In the genomic region with DNA sequence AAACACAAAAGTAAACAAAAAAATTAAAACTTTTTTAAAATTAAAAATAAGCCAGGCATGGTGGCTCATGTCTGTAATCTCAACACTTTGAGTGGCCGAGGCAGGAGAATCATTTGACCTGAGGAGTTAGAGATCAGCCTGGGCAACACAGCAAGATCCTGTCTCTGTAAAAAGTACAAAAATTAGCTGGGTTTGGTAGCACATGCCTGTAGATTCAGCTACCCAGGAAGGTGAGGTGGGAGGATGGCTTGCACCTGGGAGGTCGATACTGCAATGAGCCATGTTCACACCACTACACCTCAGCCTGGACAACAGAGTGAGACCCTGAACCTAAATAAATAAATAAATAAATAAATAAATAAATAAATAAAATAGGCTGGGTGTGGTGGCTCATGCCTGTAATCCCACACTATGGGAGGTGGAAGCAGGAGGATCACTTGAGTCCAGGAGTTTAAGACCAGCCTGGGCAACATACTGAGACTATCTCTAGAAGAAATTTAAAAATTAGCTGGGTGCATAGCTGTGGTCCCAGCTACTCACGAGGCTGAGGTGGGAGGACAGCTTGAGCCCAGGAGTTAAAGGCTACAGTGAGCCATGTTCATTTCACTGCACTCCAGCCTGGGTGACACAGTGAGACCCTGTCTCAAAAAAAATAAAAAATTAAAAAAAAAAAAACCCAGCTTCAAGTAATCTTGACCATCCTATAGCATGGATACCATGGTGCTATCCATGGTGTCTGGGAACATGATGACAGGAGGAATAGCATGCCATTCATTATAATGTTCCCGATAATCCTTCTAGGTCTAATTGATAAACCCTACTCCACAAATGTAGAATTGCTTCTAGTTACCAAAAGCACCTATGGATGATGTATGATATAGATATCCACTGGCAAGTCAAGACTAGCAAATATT, we compare ENCODE assay signal across 1 cellular context.
A peak's percentile ranks its signal among the peaks of the same experiment; 100 is the strongest.
TF ChIP-seq lines count a peak whose summit lies in the region.

No MANE protein-coding gene starts in this region.

TF ChIP-seq in HEK293, 187 proteins besides CTCF, POLR2A, EP300 and RAD21 (continued from another document and continues in another):
- TF ChIP-seq ZBTB21 (tag by site-specific recombination; IDR thresholded peaks at IDR 0.05) (no peak), SP2 (tag by site-specific recombination; IDR thresholded peaks at IDR 0.05) (no peak), ZNF394 (tag by site-specific recombination; IDR thresholded peaks at IDR 0.05; ENCODE audit: borderline replicate concordance) (peak; percentile 93), ZNF701 (tag by site-specific recombination; IDR thresholded peaks at IDR 0.05) (no peak), ZFP41 (tag by site-specific recombination; IDR thresholded peaks at IDR 0.05; ENCODE audit: borderline replicate concordance) (no peak), FEZF1 (tag by site-specific recombination; IDR thresholded peaks at IDR 0.05) (no peak), ZNF664 (tag by site-specific recombination; IDR thresholded peaks at IDR 0.05) (0 out of 2 replicates have a peak, but pooled peaks have one; percentile 38), PRDM1 (tag by site-specific recombination; IDR thresholded peaks at IDR 0.05) (no peak), ZNF202 (tag by site-specific recombination; IDR thresholded peaks at IDR 0.05; ENCODE audit: borderline replicate concordance) (0 out of 2 replicates have a peak, but pooled peaks have one; percentile 28), ZFP3 (tag by site-specific recombination; IDR thresholded peaks at IDR 0.05; ENCODE audit: low read depth) (no peak), ZNF23 (tag by site-specific recombination; IDR thresholded peaks at IDR 0.05; ENCODE audit: borderline replicate concordance) (no peak), ZNF274 (IDR thresholded peaks at IDR 0.05; ENCODE audit: low read length) (no peak), ZNF274 (tag by site-specific recombination; IDR thresholded peaks at IDR 0.05; ENCODE audit: borderline replicate concordance) (no peak), ZNF302 (tag by site-specific recombination; IDR thresholded peaks at IDR 0.05; ENCODE audit: low read depth) (no peak), ZNF433 (tag by site-specific recombination; IDR thresholded peaks at IDR 0.05; ENCODE audit: low read depth) (peak; percentile 82), ZNF24 (tag by site-specific recombination; IDR thresholded peaks at IDR 0.05) (no peak), ZNF133 (tag by site-specific recombination; IDR thresholded peaks at IDR 0.05) (no peak), ZNF37A (tag by site-specific recombination; IDR thresholded peaks at IDR 0.05) (no peak), KLF7 (tag by site-specific recombination; IDR thresholded peaks at IDR 0.05; ENCODE audit: borderline replicate concordance) (no peak), MEIS1 (CRISPR knock-in tag; IDR thresholded peaks at IDR 0.05; ENCODE audit: borderline replicate concordance) (no peak), ZNF239 (tag by site-specific recombination; IDR thresholded peaks at IDR 0.05) (no peak), ZNF292 (tag by site-specific recombination; IDR thresholded peaks at IDR 0.05; ENCODE audit: borderline replicate concordance, low read depth) (peak; percentile 19; the same call in 1 of the 2 replicates), ZNF521 (tag by site-specific recombination; IDR thresholded peaks at IDR 0.05) (no peak), ZNF174 (tag by site-specific recombination; IDR thresholded peaks at IDR 0.05) (no peak), ZNF223 (tag by site-specific recombination; IDR thresholded peaks at IDR 0.05) (peak; percentile 57; the same call in 1 of the 2 replicates), ZNF623 (tag by site-specific recombination; IDR thresholded peaks at IDR 0.05) (peak; percentile 71), RBAK (tag by site-specific recombination; IDR thresholded peaks at IDR 0.05) (peak; percentile 55; the same call in 1 of the 2 replicates), ZNF341 (tag by site-specific recombination; IDR thresholded peaks at IDR 0.05; ENCODE audit: low read depth) (no peak), HOXC10 (CRISPR knock-in tag; IDR thresholded peaks at IDR 0.05) (no peak), ZNF843 (tag by site-specific recombination; IDR thresholded peaks at IDR 0.05) (no peak), EGR2 (tag by site-specific recombination; IDR thresholded peaks at IDR 0.05; ENCODE audit: low read depth) (no peak), ZNF548 (tag by site-specific recombination; IDR thresholded peaks at IDR 0.05) (no peak), ZNF335 (tag by site-specific recombination; conservative IDR thresholded peaks at IDR 0.05) (no peak), ZNF350 (tag by site-specific recombination; IDR thresholded peaks at IDR 0.05) (no peak), ZNF677 (tag by site-specific recombination; IDR thresholded peaks at IDR 0.05) (no peak), ZEB2 (tag by site-specific recombination; IDR thresholded peaks at IDR 0.05) (no peak), ZNF10 (tag by site-specific recombination; IDR thresholded peaks at IDR 0.05) (no peak), ZNF621 (tag by site-specific recombination; IDR thresholded peaks at IDR 0.05) (no peak), ZNF658 (tag by site-specific recombination; IDR thresholded peaks at IDR 0.05) (no peak), ZNF423 (tag by site-specific recombination; IDR thresholded peaks at IDR 0.05) (no peak), ZNF792 (tag by site-specific recombination; IDR thresholded peaks at IDR 0.05) (no peak), ZFHX2 (tag by site-specific recombination; conservative IDR thresholded peaks at IDR 0.05) (no peak)
- TF ChIP-seq, protein P1, sequence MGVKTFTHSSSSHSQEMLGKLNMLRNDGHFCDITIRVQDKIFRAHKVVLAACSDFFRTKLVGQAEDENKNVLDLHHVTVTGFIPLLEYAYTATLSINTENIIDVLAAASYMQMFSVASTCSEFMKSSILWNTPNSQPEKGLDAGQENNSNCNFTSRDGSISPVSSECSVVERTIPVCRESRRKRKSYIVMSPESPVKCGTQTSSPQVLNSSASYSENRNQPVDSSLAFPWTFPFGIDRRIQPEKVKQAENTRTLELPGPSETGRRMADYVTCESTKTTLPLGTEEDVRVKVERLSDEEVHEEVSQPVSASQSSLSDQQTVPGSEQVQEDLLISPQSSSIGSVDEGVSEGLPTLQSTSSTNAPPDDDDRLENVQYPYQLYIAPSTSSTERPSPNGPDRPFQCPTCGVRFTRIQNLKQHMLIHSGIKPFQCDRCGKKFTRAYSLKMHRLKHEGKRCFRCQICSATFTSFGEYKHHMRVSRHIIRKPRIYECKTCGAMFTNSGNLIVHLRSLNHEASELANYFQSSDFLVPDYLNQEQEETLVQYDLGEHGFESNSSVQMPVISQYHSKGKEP (tag by site-specific recombination; IDR thresholded peaks at IDR 0.05): no peak
- TF ChIP-seq, protein P2, sequence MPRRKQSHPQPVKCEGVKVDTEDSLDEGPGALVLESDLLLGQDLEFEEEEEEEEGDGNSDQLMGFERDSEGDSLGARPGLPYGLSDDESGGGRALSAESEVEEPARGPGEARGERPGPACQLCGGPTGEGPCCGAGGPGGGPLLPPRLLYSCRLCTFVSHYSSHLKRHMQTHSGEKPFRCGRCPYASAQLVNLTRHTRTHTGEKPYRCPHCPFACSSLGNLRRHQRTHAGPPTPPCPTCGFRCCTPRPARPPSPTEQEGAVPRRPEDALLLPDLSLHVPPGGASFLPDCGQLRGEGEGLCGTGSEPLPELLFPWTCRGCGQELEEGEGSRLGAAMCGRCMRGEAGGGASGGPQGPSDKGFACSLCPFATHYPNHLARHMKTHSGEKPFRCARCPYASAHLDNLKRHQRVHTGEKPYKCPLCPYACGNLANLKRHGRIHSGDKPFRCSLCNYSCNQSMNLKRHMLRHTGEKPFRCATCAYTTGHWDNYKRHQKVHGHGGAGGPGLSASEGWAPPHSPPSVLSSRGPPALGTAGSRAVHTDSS (tag by site-specific recombination; IDR thresholded peaks at IDR 0.05): no peak
- TF ChIP-seq, protein P3, sequence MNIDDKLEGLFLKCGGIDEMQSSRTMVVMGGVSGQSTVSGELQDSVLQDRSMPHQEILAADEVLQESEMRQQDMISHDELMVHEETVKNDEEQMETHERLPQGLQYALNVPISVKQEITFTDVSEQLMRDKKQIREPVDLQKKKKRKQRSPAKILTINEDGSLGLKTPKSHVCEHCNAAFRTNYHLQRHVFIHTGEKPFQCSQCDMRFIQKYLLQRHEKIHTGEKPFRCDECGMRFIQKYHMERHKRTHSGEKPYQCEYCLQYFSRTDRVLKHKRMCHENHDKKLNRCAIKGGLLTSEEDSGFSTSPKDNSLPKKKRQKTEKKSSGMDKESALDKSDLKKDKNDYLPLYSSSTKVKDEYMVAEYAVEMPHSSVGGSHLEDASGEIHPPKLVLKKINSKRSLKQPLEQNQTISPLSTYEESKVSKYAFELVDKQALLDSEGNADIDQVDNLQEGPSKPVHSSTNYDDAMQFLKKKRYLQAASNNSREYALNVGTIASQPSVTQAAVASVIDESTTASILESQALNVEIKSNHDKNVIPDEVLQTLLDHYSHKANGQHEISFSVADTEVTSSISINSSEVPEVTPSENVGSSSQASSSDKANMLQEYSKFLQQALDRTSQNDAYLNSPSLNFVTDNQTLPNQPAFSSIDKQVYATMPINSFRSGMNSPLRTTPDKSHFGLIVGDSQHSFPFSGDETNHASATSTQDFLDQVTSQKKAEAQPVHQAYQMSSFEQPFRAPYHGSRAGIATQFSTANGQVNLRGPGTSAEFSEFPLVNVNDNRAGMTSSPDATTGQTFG (tag by site-specific recombination; IDR thresholded peaks at IDR 0.05; ENCODE audit: borderline replicate concordance): no peak
- TF ChIP-seq, protein P4, sequence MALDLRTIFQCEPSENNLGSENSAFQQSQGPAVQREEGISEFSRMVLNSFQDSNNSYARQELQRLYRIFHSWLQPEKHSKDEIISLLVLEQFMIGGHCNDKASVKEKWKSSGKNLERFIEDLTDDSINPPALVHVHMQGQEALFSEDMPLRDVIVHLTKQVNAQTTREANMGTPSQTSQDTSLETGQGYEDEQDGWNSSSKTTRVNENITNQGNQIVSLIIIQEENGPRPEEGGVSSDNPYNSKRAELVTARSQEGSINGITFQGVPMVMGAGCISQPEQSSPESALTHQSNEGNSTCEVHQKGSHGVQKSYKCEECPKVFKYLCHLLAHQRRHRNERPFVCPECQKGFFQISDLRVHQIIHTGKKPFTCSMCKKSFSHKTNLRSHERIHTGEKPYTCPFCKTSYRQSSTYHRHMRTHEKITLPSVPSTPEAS (tag by site-specific recombination; IDR thresholded peaks at IDR 0.05): no peak
- TF ChIP-seq, protein P5, sequence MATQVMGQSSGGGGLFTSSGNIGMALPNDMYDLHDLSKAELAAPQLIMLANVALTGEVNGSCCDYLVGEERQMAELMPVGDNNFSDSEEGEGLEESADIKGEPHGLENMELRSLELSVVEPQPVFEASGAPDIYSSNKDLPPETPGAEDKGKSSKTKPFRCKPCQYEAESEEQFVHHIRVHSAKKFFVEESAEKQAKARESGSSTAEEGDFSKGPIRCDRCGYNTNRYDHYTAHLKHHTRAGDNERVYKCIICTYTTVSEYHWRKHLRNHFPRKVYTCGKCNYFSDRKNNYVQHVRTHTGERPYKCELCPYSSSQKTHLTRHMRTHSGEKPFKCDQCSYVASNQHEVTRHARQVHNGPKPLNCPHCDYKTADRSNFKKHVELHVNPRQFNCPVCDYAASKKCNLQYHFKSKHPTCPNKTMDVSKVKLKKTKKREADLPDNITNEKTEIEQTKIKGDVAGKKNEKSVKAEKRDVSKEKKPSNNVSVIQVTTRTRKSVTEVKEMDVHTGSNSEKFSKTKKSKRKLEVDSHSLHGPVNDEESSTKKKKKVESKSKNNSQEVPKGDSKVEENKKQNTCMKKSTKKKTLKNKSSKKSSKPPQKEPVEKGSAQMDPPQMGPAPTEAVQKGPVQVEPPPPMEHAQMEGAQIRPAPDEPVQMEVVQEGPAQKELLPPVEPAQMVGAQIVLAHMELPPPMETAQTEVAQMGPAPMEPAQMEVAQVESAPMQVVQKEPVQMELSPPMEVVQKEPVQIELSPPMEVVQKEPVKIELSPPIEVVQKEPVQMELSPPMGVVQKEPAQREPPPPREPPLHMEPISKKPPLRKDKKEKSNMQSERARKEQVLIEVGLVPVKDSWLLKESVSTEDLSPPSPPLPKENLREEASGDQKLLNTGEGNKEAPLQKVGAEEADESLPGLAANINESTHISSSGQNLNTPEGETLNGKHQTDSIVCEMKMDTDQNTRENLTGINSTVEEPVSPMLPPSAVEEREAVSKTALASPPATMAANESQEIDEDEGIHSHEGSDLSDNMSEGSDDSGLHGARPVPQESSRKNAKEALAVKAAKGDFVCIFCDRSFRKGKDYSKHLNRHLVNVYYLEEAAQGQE (tag by site-specific recombination; IDR thresholded peaks at IDR 0.05): peak; percentile 67; the same call in 1 of the 2 replicates
- TF ChIP-seq, protein P6, sequence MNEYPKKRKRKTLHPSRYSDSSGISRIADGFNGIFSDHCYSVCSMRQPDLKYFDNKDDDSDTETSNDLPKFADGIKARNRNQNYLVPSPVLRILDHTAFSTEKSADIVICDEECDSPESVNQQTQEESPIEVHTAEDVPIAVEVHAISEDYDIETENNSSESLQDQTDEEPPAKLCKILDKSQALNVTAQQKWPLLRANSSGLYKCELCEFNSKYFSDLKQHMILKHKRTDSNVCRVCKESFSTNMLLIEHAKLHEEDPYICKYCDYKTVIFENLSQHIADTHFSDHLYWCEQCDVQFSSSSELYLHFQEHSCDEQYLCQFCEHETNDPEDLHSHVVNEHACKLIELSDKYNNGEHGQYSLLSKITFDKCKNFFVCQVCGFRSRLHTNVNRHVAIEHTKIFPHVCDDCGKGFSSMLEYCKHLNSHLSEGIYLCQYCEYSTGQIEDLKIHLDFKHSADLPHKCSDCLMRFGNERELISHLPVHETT (tag by site-specific recombination; IDR thresholded peaks at IDR 0.05): no peak
- TF ChIP-seq, protein P7, sequence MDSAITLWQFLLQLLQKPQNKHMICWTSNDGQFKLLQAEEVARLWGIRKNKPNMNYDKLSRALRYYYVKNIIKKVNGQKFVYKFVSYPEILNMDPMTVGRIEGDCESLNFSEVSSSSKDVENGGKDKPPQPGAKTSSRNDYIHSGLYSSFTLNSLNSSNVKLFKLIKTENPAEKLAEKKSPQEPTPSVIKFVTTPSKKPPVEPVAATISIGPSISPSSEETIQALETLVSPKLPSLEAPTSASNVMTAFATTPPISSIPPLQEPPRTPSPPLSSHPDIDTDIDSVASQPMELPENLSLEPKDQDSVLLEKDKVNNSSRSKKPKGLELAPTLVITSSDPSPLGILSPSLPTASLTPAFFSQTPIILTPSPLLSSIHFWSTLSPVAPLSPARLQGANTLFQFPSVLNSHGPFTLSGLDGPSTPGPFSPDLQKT (IDR thresholded peaks at IDR 0.05; ENCODE audit: borderline replicate concordance, low read depth, low read length): no peak
- TF ChIP-seq, protein P8, sequence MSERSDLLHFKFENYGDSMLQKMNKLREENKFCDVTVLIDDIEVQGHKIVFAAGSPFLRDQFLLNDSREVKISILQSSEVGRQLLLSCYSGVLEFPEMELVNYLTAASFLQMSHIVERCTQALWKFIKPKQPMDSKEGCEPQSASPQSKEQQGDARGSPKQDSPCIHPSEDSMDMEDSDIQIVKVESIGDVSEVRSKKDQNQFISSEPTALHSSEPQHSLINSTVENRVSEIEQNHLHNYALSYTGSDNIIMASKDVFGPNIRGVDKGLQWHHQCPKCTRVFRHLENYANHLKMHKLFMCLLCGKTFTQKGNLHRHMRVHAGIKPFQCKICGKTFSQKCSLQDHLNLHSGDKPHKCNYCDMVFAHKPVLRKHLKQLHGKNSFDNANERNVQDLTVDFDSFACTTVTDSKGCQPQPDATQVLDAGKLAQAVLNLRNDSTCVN (tag by site-specific recombination; optimal IDR thresholded peaks at IDR 0.05): no peak
